21 cellular contexts compared by ENCODE assay signal in genomic region chr1:213649373-213649772, GRCh38.
DNase-seq lines count a peak whose midpoint lies in the region; TF ChIP-seq lines count a peak whose summit lies in the region.
"Had no signal": no experiment of that assay in that cellular context is flagged by ENCODE, and none has a peak within 500 bp of the region (broad histone marks: within the 10 kb centered on the region; RNA-seq: fewer than 3 reads in every experiment).

No MANE protein-coding gene starts in this region.

- H3K4me3 Mint-ChIP-seq in osteocyte (ENCODE audit: unreplicated experiment) = no peak overlapping the region
- H3K4me3 Mint-ChIP-seq in HFFc6 = no peak overlapping the region
- H3K4me3 Mint-ChIP-seq: CD4-positive, alpha-beta T cell; central memory CD8-positive, alpha-beta T cell; dendritic cell treated with granulocyte-macrophage colony-stimulating factor and Interleukin-4, amounts not matched to agents 40 ng/mL and 50 ng/mL, for 4 days; immature natural killer cell; stimulated activated naive CD8-positive, alpha-beta T cell treated with anti-CD3 and anti-CD28 coated beads, Interleukin-15, Interleukin-2, amounts not matched to agents 100 ng/mL and 50 ng/mL, for 24 hours had no signal

- H3K9me3 Mint-ChIP-seq in osteocyte (ENCODE audit: unreplicated experiment) (no peaks in the 10 kb centered on the region), HFFc6 (peaks cover 54% of the 10 kb centered on the region)
- H3K9me3 Mint-ChIP-seq: CD4-positive, alpha-beta T cell; dendritic cell treated with granulocyte-macrophage colony-stimulating factor and Interleukin-4, amounts not matched to agents 40 ng/mL and 50 ng/mL, for 4 days; stimulated activated naive CD8-positive, alpha-beta T cell treated with anti-CD3 and anti-CD28 coated beads, Interleukin-15, Interleukin-2, amounts not matched to agents 100 ng/mL and 50 ng/mL, for 24 hours had no signal

- H3K4me1 Mint-ChIP-seq in osteocyte (ENCODE audit: unreplicated experiment) (no peaks in the 10 kb centered on the region), HFFc6 (ENCODE audit: low read depth) (no peaks in the 10 kb centered on the region)
- H3K4me1 Mint-ChIP-seq: central memory CD8-positive, alpha-beta T cell; immature natural killer cell had no signal

- H3K36me3 Mint-ChIP-seq in osteocyte (ENCODE audit: unreplicated experiment) (no peaks in the 10 kb centered on the region), HFFc6 (ENCODE audit: low read depth) (no peaks in the 10 kb centered on the region)
- H3K36me3 Mint-ChIP-seq: immature natural killer cell had no signal

- no peaks in the 10 kb centered on the region for H3K27me3 Mint-ChIP-seq in osteocyte (ENCODE audit: unreplicated experiment)
- H3K27me3 Mint-ChIP-seq in HFFc6 (ENCODE audit: insufficient read depth) = peaks cover 2% of the 10 kb centered on the region
- H3K27me3 Mint-ChIP-seq: dendritic cell treated with granulocyte-macrophage colony-stimulating factor and Interleukin-4, amounts not matched to agents 40 ng/mL and 50 ng/mL, for 4 days had no signal

- peak; percentile 14 for DNase-seq in SHP77 treated with DMSO at 0.1 percent for 48 hours (lab: John Stamatoyannopoulos, UW)
- no peak for DNase-seq in SHP77 (lab: John Stamatoyannopoulos, UW)
- peak; percentile 55 for DNase-seq in NCI-H187 treated with DMSO at 0.1 percent for 48 hours (lab: John Stamatoyannopoulos, UW)
- DNase-seq in NCI-H748 treated with DMSO at 0.1 percent for 48 hours (lab: John Stamatoyannopoulos, UW) = peak; percentile 55
- DNase-seq in osteocyte (ENCODE audit: extremely low spot score, unreplicated experiment) = no peak
- DNase-seq in HCEC 1CT = no peak
- DNase-seq in midbrain (lab: John Stamatoyannopoulos, UW) = no peak
- DNase-seq in HFFc6 = no peak
- DNase-seq: activated CD4-positive, alpha-beta T cell treated with anti-CD3 and anti-CD28 coated beads for 1 hour; activated CD8-positive, alpha-beta memory T cell treated with anti-CD3 and anti-CD28 coated beads for 24 hours; activated naive CD4-positive, alpha-beta T cell; activated T-cell treated with anti-CD3 and anti-CD28 coated beads, Interleukin-2, amount 50 U/mL, for 1 hour; AML-193; CD4-positive, alpha-beta T cell; immature natural killer cell; IMR-90; T-helper 2 cell; uterus had no signal

- H3K27ac Mint-ChIP-seq in osteocyte (ENCODE audit: unreplicated experiment) (no peak overlapping the region), HFFc6 (no peak overlapping the region)
- H3K27ac Mint-ChIP-seq: CD4-positive, alpha-beta T cell; dendritic cell treated with granulocyte-macrophage colony-stimulating factor and Interleukin-4, amounts not matched to agents 40 ng/mL and 50 ng/mL, for 4 days; stimulated activated naive CD8-positive, alpha-beta T cell treated with anti-CD3 and anti-CD28 coated beads, Interleukin-15, Interleukin-2, amounts not matched to agents 100 ng/mL and 50 ng/mL, for 24 hours had no signal

- no peak for TF ChIP-seq CTCF in osteocyte (IDR thresholded peaks at IDR 0.05)
- TF ChIP-seq CTCF in HFFc6 (IDR thresholded peaks at IDR 0.05) = no peak

Comparison
In these comparisons a context has a peak if more than half of its experiments do, and no peak if none do; other contexts are left out.
1. DNase-seq: peak in SHP77 treated with DMSO at 0.1 percent for 48 hours (single experiment), NCI-H187 treated with DMSO at 0.1 percent for 48 hours (single experiment) and NCI-H748 treated with DMSO at 0.1 percent for 48 hours (single experiment); none in SHP77 (0 of 2), osteocyte (single experiment), HCEC 1CT (single experiment), midbrain (single experiment) and HFFc6 (single experiment).